In the genomic region with DNA sequence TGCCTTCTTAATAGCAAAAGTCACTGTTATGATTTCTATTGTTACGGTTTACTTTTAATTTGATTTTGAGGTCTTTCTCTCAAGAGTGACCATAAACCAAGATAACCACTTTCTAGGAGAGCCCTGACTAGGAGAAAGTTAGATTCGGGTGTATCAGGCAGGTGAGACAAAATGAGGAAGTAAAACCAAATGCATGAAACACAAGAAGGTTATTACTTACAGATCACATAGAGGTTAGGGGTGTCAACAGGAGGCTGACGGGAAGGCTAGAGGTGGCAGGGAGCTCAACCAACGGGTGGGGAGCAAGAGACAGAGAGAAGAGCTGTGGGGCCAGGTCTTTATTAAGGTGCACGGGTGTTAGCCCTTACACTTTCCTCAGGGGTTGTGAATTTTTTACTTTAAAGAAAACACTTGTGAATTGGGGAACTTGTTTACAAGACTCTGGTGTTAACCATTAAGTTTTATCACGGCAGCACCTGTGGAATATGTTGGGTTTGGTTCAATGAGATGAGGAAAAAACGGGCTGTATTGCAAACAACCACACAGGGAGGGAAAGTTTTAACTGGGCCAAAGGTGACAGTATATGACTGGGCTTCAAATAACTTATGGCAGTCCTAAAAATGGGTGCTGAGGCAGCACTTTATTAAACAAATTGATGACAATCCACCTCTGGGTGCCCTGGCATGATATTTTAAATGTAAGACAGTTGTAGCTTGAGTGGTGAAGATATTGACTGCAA, we compare ENCODE assay signal across 14 cellular contexts.
DNase-seq lines count a peak whose midpoint lies in the region; ATAC-seq, FAIRE-seq and TF ChIP-seq lines count a peak whose summit lies in the region.
"Had no signal": no experiment of that assay in that cellular context is flagged by ENCODE, and none has a peak within 500 bp of the region (broad histone marks: within the 10 kb centered on the region; RNA-seq: fewer than 3 reads in every experiment).

No MANE protein-coding gene starts in this region.

- H3K27me3 ChIP-seq in pancreas = no peaks in the 10 kb centered on the region
- H3K27me3 ChIP-seq: foreskin keratinocyte had no signal

- no peak overlapping the region for H3K27ac ChIP-seq in pancreas
- H3K27ac ChIP-seq: foreskin keratinocyte had no signal

- H3K36me3 ChIP-seq in pancreas = no peaks in the 10 kb centered on the region

- intact Hi-C loops in pancreas (cut with DNase I) = no loop called here

- no peaks in the 10 kb centered on the region for H3K4me1 ChIP-seq in pancreas
- H3K4me1 ChIP-seq: foreskin keratinocyte had no signal

- H3K4me3 ChIP-seq in GM12864 (ENCODE audit: low read depth, low read length) (no peak overlapping the region), pancreas (no peak overlapping the region)

- DNase-seq in GM12864 (ENCODE audit: low read depth) (peak; percentile 7), GM19240 (ENCODE audit: insufficient read length, low spot score) (peak; percentile 13), NCI-H1417 treated with DMSO at 0.1 percent for 48 hours (lab: John Stamatoyannopoulos, UW) (no peak), pancreas (no peak), AML-193 (lab: John Stamatoyannopoulos, UW) (no peak)
- DNase-seq in activated T-cell treated with anti-CD3 and anti-CD28 coated beads, Interleukin-2, amount 50 U/mL, for 48 hours = no peak
- DNase-seq: activated CD8-positive, alpha-beta T cell treated with anti-CD3 and anti-CD28 coated beads for 36 hours; DMS79 treated with DMSO at 0.1 percent for 48 hours; foreskin keratinocyte; GOT3; NCI-H2029 treated with DMSO at 0.1 percent for 48 hours; stimulated activated naive CD4-positive, alpha-beta T cell had no signal

- no peak for TF ChIP-seq CTCF in GM12864 (IDR thresholded peaks at IDR 0.05; ENCODE audit: low read depth, low read length, missing control alignments)
- no peak for TF ChIP-seq CTCF in pancreas (IDR thresholded peaks at IDR 0.05)

- peak; percentile 64 for ATAC-seq in HG02678 (IDR thresholded peaks at IDR 0.05; ENCODE audit: unreplicated experiment)
- ATAC-seq in HG03469 (IDR thresholded peaks at IDR 0.05; ENCODE audit: unreplicated experiment) = peak; percentile 87
- no peak for ATAC-seq in pancreas
- ATAC-seq: activated CD8-positive, alpha-beta T cell treated with anti-CD3 and anti-CD28 coated beads for 36 hours; foreskin keratinocyte had no signal

- no peak for FAIRE-seq in pancreas (lab: Jason Lieb, UNC)

- 43 to 46% methylated on average over 7 of the region's 7 CpGs for WGBS in pancreas, 2 donors

- H3K9me3 ChIP-seq in pancreas = no peaks in the 10 kb centered on the region

Comparison
In these comparisons a context has a peak if more than half of its experiments do, and no peak if none do; other contexts are left out.
1. DNase-seq: peak in GM12864 (single experiment) and GM19240 (single experiment); none in activated T-cell treated with anti-CD3 and anti-CD28 coated beads, Interleukin-2, amount 50 U/mL, for 48 hours (0 of 2), NCI-H1417 treated with DMSO at 0.1 percent for 48 hours (single experiment), pancreas (0 of 6) and AML-193 (0 of 2).
2. ATAC-seq: peak in HG02678 (single experiment) and HG03469 (single experiment); none in pancreas (0 of 4).